1 cellular context compared by ENCODE assay signal in the genomic region with DNA sequence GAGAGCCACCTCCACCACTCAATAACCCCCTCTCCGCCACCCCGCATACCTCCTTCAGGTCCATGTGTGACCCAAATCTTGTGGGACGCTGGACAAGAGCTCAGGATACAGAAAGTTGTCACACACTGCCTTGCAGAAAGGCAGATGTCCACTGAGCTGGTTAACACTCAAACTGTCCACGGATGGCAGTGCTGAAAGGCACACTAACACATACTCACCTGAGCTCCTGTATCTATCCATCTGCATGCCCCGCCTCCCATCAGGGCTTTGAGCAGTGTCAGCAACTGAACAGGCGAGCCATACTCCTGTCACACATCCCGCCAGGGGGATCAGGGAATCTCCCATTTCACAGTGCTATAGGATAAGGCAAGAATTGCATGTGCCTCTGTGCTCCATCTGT.
TF ChIP-seq lines count a peak whose summit lies in the region.

No MANE protein-coding gene starts in this region.

TF ChIP-seq in WTC11, 78 proteins besides CTCF, POLR2A, EP300 and RAD21 (continued from another document):
- TF ChIP-seq, protein P1, sequence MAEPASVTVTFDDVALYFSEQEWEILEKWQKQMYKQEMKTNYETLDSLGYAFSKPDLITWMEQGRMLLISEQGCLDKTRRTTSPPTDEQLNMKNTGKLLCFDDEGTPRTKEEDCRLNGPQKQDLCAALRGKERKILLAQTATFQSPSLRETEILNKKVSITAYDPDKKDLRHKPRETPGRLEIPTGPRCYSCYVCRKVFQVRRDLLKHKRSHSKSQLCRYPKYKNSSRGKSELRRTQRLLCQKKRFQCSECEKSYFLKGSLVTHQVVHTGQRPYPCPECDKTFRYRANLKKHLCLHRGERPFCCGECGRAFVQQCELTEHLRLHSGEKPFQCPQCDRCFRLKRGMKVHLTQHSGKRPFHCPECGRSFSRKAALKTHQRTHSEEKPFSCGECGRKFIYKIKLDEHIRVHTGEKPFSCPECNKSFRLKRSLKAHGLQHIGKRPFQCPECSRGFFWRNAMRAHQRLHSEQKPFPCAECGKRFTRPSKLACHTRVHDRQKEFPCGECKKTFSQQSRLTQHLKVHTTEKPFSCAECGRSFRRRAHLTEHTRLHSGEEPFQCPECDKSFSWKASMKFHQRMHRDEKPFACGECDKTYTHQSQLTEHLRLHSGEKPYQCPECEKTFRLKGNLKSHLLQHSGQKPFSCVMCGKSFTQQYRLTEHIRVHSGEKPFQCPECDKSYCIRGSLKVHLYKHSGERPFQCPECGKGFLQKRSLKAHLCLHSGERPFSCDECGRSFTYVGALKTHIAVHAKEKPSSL (CRISPR knock-in tag; conservative IDR thresholded peaks at IDR 0.05) = no peak
